In the genomic region with DNA sequence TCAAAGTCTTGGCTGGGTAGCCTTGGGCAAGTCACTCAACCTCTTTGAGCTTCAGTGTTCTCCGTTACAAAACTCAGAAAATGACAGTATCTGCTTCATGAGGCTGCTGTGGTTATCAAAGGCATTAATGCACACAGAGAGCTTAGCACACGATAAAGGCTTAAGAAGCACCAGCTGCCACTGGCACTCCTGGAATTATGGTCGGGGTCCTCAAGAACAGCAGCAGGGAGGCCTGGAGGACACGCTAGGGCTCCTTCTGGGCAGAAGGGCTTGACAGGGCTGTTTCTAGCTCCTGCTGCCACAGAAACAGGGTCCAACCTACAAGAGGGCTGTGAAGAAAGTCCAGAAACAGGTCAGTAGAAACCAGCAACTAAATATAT, we compare ENCODE assay signal across 2 cellular contexts.
TF ChIP-seq lines count a peak whose summit lies in the region.

No MANE protein-coding gene starts in this region.

TF ChIP-seq in IMR-90, 13 proteins besides CTCF, POLR2A, EP300 and RAD21:
- TF ChIP-seq, protein P1, sequence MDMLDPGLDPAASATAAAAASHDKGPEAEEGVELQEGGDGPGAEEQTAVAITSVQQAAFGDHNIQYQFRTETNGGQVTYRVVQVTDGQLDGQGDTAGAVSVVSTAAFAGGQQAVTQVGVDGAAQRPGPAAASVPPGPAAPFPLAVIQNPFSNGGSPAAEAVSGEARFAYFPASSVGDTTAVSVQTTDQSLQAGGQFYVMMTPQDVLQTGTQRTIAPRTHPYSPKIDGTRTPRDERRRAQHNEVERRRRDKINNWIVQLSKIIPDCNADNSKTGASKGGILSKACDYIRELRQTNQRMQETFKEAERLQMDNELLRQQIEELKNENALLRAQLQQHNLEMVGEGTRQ (IDR thresholded peaks at IDR 0.05; ENCODE audit: low read depth, low read length): no peak
- TF ChIP-seq NFE2L2 (IDR thresholded peaks at IDR 0.05; ENCODE audit: low read depth, low read length) (no peak), RCOR1 (IDR thresholded peaks at IDR 0.05; ENCODE audit: insufficient replicate concordance, low read length) (no peak), MAFK (IDR thresholded peaks at IDR 0.05; ENCODE audit: low read depth, low read length) (no peak), MXI1 (IDR thresholded peaks at IDR 0.05; ENCODE audit: borderline replicate concordance, low read depth, low read length) (no peak), MAZ (IDR thresholded peaks at IDR 0.05; ENCODE audit: borderline replicate concordance, low read depth, low read length) (no peak), CHD1 (IDR thresholded peaks at IDR 0.05; ENCODE audit: low read depth, low read length) (no peak), BHLHE40 (IDR thresholded peaks at IDR 0.05; ENCODE audit: low read depth, low read length) (no peak), RFX5 (IDR thresholded peaks at IDR 0.05; ENCODE audit: low read depth, low read length) (no peak), CEBPB (IDR thresholded peaks at IDR 0.05; ENCODE audit: low read depth, low read length) (no peak), FOS (IDR thresholded peaks at IDR 0.05; ENCODE audit: low read depth, low read length) (no peak), SMC3 (IDR thresholded peaks at IDR 0.05; ENCODE audit: low read depth, low read length) (no peak)
- TF ChIP-seq, protein P2, sequence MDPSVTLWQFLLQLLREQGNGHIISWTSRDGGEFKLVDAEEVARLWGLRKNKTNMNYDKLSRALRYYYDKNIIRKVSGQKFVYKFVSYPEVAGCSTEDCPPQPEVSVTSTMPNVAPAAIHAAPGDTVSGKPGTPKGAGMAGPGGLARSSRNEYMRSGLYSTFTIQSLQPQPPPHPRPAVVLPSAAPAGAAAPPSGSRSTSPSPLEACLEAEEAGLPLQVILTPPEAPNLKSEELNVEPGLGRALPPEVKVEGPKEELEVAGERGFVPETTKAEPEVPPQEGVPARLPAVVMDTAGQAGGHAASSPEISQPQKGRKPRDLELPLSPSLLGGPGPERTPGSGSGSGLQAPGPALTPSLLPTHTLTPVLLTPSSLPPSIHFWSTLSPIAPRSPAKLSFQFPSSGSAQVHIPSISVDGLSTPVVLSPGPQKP (IDR thresholded peaks at IDR 0.05; ENCODE audit: borderline replicate concordance, low read depth, low read length): no peak

TF ChIP-seq in GM23338, 12 proteins besides CTCF, POLR2A, EP300 and RAD21:
- TF ChIP-seq, protein P3, sequence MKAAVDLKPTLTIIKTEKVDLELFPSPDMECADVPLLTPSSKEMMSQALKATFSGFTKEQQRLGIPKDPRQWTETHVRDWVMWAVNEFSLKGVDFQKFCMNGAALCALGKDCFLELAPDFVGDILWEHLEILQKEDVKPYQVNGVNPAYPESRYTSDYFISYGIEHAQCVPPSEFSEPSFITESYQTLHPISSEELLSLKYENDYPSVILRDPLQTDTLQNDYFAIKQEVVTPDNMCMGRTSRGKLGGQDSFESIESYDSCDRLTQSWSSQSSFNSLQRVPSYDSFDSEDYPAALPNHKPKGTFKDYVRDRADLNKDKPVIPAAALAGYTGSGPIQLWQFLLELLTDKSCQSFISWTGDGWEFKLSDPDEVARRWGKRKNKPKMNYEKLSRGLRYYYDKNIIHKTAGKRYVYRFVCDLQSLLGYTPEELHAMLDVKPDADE (IDR thresholded peaks at IDR 0.05): no peak
- TF ChIP-seq, protein P4, sequence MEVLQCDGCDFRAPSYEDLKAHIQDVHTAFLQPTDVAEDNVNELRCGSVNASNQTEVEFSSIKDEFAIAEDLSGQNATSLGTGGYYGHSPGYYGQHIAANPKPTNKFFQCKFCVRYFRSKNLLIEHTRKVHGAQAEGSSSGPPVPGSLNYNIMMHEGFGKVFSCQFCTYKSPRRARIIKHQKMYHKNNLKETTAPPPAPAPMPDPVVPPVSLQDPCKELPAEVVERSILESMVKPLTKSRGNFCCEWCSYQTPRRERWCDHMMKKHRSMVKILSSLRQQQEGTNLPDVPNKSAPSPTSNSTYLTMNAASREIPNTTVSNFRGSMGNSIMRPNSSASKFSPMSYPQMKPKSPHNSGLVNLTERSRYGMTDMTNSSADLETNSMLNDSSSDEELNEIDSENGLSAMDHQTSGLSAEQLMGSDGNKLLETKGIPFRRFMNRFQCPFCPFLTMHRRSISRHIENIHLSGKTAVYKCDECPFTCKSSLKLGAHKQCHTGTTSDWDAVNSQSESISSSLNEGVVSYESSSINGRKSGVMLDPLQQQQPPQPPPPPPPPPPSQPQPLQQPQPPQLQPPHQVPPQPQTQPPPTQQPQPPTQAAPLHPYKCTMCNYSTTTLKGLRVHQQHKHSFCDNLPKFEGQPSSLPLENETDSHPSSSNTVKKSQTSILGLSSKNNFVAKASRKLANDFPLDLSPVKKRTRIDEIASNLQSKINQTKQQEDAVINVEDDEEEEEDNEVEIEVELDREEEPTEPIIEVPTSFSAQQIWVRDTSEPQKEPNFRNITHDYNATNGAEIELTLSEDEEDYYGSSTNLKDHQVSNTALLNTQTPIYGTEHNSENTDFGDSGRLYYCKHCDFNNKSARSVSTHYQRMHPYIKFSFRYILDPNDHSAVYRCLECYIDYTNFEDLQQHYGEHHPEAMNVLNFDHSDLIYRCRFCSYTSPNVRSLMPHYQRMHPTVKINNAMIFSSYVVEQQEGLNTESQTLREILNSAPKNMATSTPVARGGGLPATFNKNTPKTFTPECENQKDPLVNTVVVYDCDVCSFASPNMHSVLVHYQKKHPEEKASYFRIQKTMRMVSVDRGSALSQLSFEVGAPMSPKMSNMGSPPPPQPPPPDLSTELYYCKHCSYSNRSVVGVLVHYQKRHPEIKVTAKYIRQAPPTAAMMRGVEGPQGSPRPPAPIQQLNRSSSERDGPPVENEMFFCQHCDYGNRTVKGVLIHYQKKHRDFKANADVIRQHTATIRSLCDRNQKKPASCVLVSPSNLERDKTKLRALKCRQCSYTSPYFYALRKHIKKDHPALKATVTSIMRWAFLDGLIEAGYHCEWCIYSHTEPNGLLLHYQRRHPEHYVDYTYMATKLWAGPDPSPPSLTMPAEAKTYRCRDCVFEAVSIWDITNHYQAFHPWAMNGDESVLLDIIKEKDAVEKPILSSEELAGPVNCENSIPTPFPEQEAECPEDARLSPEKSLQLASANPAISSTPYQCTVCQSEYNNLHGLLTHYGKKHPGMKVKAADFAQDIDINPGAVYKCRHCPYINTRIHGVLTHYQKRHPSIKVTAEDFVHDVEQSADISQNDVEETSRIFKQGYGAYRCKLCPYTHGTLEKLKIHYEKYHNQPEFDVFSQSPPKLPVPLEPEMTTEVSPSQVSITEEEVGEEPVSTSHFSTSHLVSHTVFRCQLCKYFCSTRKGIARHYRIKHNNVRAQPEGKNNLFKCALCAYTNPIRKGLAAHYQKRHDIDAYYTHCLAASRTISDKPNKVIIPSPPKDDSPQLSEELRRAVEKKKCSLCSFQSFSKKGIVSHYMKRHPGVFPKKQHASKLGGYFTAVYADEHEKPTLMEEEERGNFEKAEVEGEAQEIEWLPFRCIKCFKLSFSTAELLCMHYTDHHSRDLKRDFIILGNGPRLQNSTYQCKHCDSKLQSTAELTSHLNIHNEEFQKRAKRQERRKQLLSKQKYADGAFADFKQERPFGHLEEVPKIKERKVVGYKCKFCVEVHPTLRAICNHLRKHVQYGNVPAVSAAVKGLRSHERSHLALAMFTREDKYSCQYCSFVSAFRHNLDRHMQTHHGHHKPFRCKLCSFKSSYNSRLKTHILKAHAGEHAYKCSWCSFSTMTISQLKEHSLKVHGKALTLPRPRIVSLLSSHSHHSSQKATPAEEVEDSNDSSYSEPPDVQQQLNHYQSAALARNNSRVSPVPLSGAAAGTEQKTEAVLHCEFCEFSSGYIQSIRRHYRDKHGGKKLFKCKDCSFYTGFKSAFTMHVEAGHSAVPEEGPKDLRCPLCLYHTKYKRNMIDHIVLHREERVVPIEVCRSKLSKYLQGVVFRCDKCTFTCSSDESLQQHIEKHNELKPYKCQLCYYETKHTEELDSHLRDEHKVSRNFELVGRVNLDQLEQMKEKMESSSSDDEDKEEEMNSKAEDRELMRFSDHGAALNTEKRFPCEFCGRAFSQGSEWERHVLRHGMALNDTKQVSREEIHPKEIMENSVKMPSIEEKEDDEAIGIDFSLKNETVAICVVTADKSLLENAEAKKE (CRISPR knock-in tag; IDR thresholded peaks at IDR 0.05): no peak
- TF ChIP-seq POLR2AphosphoS5 (IDR thresholded peaks at IDR 0.05; ENCODE audit: low read depth) (no peak), EZH2phosphoT487 (IDR thresholded peaks at IDR 0.05; ENCODE audit: unreplicated experiment) (no peak), EZH2 (IDR thresholded peaks at IDR 0.05; ENCODE audit: low read depth, unreplicated experiment) (no peak), NANOG (IDR thresholded peaks at IDR 0.05; ENCODE audit: borderline replicate concordance) (no peak), CREB1 (CRISPR knock-in tag; IDR thresholded peaks at IDR 0.05; ENCODE audit: low read depth) (no peak), ZNF114 (CRISPR knock-in tag; IDR thresholded peaks at IDR 0.05) (no peak), ZNF331 (CRISPR knock-in tag; IDR thresholded peaks at IDR 0.05; ENCODE audit: low read depth) (no peak), JUNB (IDR thresholded peaks at IDR 0.05; ENCODE audit: unreplicated experiment) (no peak), STAT1 (IDR thresholded peaks at IDR 0.05; ENCODE audit: unreplicated experiment) (no peak)
- TF ChIP-seq, protein P5, sequence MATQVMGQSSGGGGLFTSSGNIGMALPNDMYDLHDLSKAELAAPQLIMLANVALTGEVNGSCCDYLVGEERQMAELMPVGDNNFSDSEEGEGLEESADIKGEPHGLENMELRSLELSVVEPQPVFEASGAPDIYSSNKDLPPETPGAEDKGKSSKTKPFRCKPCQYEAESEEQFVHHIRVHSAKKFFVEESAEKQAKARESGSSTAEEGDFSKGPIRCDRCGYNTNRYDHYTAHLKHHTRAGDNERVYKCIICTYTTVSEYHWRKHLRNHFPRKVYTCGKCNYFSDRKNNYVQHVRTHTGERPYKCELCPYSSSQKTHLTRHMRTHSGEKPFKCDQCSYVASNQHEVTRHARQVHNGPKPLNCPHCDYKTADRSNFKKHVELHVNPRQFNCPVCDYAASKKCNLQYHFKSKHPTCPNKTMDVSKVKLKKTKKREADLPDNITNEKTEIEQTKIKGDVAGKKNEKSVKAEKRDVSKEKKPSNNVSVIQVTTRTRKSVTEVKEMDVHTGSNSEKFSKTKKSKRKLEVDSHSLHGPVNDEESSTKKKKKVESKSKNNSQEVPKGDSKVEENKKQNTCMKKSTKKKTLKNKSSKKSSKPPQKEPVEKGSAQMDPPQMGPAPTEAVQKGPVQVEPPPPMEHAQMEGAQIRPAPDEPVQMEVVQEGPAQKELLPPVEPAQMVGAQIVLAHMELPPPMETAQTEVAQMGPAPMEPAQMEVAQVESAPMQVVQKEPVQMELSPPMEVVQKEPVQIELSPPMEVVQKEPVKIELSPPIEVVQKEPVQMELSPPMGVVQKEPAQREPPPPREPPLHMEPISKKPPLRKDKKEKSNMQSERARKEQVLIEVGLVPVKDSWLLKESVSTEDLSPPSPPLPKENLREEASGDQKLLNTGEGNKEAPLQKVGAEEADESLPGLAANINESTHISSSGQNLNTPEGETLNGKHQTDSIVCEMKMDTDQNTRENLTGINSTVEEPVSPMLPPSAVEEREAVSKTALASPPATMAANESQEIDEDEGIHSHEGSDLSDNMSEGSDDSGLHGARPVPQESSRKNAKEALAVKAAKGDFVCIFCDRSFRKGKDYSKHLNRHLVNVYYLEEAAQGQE (IDR thresholded peaks at IDR 0.05; ENCODE audit: unreplicated experiment): no peak
